ENCODE assay signal across 14 cellular contexts in the genomic region with DNA sequence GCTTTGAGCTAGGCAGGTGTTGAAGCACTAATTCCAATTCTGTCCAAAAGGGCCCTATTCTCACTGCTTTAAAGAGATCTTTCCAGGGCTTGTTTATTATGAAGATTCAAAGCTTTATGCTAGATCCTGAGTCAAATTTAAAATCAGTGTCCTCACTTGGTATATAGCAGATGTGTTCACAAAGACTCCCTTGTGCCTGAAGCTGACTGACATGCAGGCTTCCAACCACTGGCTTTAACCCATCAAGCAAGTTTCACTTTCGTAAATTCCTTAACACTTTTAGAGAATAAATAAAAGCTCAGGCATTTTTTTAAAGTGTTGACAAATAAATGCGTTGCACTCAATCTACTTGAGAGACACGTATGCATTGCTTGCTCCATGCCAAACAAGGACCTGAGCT.
DNase-seq lines count a peak whose midpoint lies in the region; ATAC-seq and TF ChIP-seq lines count a peak whose summit lies in the region.
"Had no signal": no experiment of that assay in that cellular context is flagged by ENCODE, and none has a peak within 500 bp of the region (broad histone marks: within the 10 kb centered on the region; RNA-seq: fewer than 3 reads in every experiment).

No MANE protein-coding gene starts in this region.

- no peaks in the 10 kb centered on the region for H3K36me3 ChIP-seq in cardiac muscle cell
- H3K36me3 ChIP-seq: HAP-1 had no signal

- no peaks in the 10 kb centered on the region for H3K4me1 ChIP-seq in cardiac muscle cell (ENCODE audit: low read depth)
- H3K4me1 ChIP-seq: A549, Caco-2 had no signal

- no peak for TF ChIP-seq CTCF in cardiac muscle cell (IDR thresholded peaks at IDR 0.05; ENCODE audit: low read depth, low read length)
- TF ChIP-seq CTCF in GM20000 (IDR thresholded peaks at IDR 0.05; ENCODE audit: extremely low read depth, missing control alignments) = no peak

- no peaks in the 10 kb centered on the region for H3K27me3 ChIP-seq in cardiac muscle cell

- H3K27ac ChIP-seq in cardiac muscle cell (peak overlapping the region; percentile 53), caudate nucleus (ENCODE audit: low read depth, low read length) (no peak overlapping the region)
- H3K27ac ChIP-seq: 22Rv1, A549, C4-2B had no signal

- intact Hi-C loops in Right ventricle myocardium superior (cut with DNase I) = no loop called here

- DNase-seq in cardiac muscle cell (ENCODE audit: low read depth in 1 of 2, low spot score in 1 of 2) (no peak), Right ventricle myocardium superior (no peak), foreskin melanocyte (peak; percentile 12), pons (ENCODE audit: low spot score) (peak; percentile 55), caudate nucleus (lab: John Stamatoyannopoulos, UW) (no peak), GM20000 (ENCODE audit: low spot score) (no peak)
- DNase-seq in stimulated activated CD4-positive, alpha-beta T cell treated with anti-CD3 and anti-CD28 coated beads, Interleukin-12 subunit alpha, Interleukin-12 subunit beta, amount 100 ng/mL, for 4 hours = no peak
- DNase-seq: AML-193; Caco-2; CD4-positive, alpha-beta T cell had no signal

- H3K4me3 ChIP-seq in cardiac muscle cell = no peak overlapping the region
- H3K4me3 ChIP-seq: A549, HAP-1 had no signal

- no peaks in the 10 kb centered on the region for H3K9me3 ChIP-seq in cardiac muscle cell (ENCODE audit: low read depth)
- H3K9me3 ChIP-seq: A549, HAP-1 had no signal

- no peak for ATAC-seq in Right ventricle myocardium superior (ENCODE audit: poor library complexity)
- ATAC-seq: A549 had no signal

Comparison
In these comparisons a context has a peak if more than half of its experiments do, and no peak if none do; other contexts are left out.
1. DNase-seq: peak in foreskin melanocyte (single experiment) and pons (single experiment); none in cardiac muscle cell (0 of 2), Right ventricle myocardium superior (single experiment), stimulated activated CD4-positive, alpha-beta T cell treated with anti-CD3 and anti-CD28 coated beads, Interleukin-12 subunit alpha, Interleukin-12 subunit beta, amount 100 ng/mL, for 4 hours (single experiment), caudate nucleus (0 of 61) and GM20000 (single experiment).